ENCODE assay signal across 9 cellular contexts in the genomic region with DNA sequence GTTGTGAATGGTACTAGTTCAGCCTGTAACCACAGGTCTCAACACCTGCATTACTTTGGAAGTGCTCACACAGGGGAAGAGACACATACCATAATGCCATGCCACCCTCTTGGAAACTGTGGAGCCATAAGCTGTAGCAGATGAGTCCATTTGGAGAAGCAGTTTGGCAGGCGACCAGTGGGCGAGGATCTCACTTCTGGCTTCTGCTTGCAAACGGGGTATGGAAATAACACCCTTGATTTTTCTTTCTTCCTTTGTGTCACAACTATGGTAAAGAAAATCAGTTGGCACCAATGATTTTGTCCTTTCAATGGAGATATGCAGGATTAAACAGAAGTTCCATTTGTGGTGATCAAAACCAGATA. TPM values are rescaled to one million over a fixed set of nuclear protein-coding genes. Genes with fewer than 3 reads are reported as not detected.
"Had no signal": no experiment of that assay in that cellular context is flagged by ENCODE, and none has a peak within 500 bp of the region (broad histone marks: within the 10 kb centered on the region; RNA-seq: fewer than 3 reads in every experiment).

No MANE protein-coding gene starts in this region.

- ATAC-seq: HCT116 had no signal

- DNase-seq: GOT3, H7, KBM-7 had no signal

- H3K36me3 ChIP-seq: HAP-1 had no signal

- H3K4me3 Mint-ChIP-seq: IgD-negative memory B cell had no signal

- H3K4me1 ChIP-seq: HAP-1 had no signal

- H3K4me3 ChIP-seq: HAP-1 had no signal

- H3K27ac Mint-ChIP-seq: IgD-negative memory B cell had no signal

- FAIRE-seq: HTR-8/SVneo had no signal

- H3K36me3 Mint-ChIP-seq: IgD-negative memory B cell had no signal

- H3K9me3 ChIP-seq: HAP-1 had no signal

RNA-seq across cellular contexts. Expression of a gene that starts 28.6 kb away (rescaled TPM):
- total RNA-seq: H4, HT-29 had no signal
- polyA plus RNA-seq: IgD-negative memory B cell had no signal
